In genomic region chr20:62832951-62833391, GRCh38 we compare ENCODE assay signal across 10 cellular contexts. TPM values are rescaled to one million over a fixed set of nuclear protein-coding genes. Genes with fewer than 3 reads are reported as not detected.
DNase-seq lines count a peak whose midpoint lies in the region; ATAC-seq and TF ChIP-seq lines count a peak whose summit lies in the region.
"Had no signal": no experiment of that assay in that cellular context is flagged by ENCODE, and none has a peak within 500 bp of the region (broad histone marks: within the 10 kb centered on the region; RNA-seq: fewer than 3 reads in every experiment).

No MANE protein-coding gene starts in this region.

- no peaks in the 10 kb centered on the region for H3K36me3 Mint-ChIP-seq in activated naive CD8-positive, alpha-beta T cell treated with anti-CD3 and anti-CD28 coated beads for 36 hours
- H3K36me3 Mint-ChIP-seq: stimulated activated effector memory CD8-positive, alpha-beta T cell treated with anti-CD3 and anti-CD28 coated beads, Interleukin-12 subunit alpha, Interleukin-12 subunit beta, amount 100 ng/mL, for 72 hours had no signal

- H3K27ac ChIP-seq in smooth muscle cell (ENCODE audit: low read depth), result no peak overlapping the region

- H3K36me3 ChIP-seq in smooth muscle cell (ENCODE audit: low read depth), result no peaks in the 10 kb centered on the region
- H3K36me3 ChIP-seq: prostate gland had no signal

- H3K4me2 ChIP-seq in smooth muscle cell, result no peak overlapping the region

- no peaks in the 10 kb centered on the region for H4K20me1 ChIP-seq in smooth muscle cell (ENCODE audit: low read depth)

- H3K4me1 ChIP-seq in smooth muscle cell (ENCODE audit: low read depth), result no peaks in the 10 kb centered on the region

- H3K4me3 ChIP-seq in smooth muscle cell, result no peak overlapping the region
- H3K4me3 ChIP-seq: prostate gland had no signal

- H3K9me3 Mint-ChIP-seq in activated naive CD8-positive, alpha-beta T cell treated with anti-CD3 and anti-CD28 coated beads for 36 hours, result no peaks in the 10 kb centered on the region
- H3K9me3 Mint-ChIP-seq in stimulated activated naive CD8-positive, alpha-beta T cell treated with anti-CD3 and anti-CD28 coated beads, Interleukin-15, amount 100 ng/mL, for 72 hours, result no peaks in the 10 kb centered on the region
- H3K9me3 Mint-ChIP-seq: stimulated activated effector memory CD8-positive, alpha-beta T cell treated with anti-CD3 and anti-CD28 coated beads, Interleukin-12 subunit alpha, Interleukin-12 subunit beta, amount 100 ng/mL, for 72 hours had no signal

- H3K27me3 ChIP-seq in smooth muscle cell (ENCODE audit: low read depth), result no peaks in the 10 kb centered on the region

- H3K9ac ChIP-seq in smooth muscle cell (ENCODE audit: low read depth), result no peak overlapping the region

- H3K79me2 ChIP-seq in smooth muscle cell (ENCODE audit: low read depth), result no peaks in the 10 kb centered on the region

- H2AFZ ChIP-seq in smooth muscle cell (ENCODE audit: low read depth), result no peak overlapping the region

- no peaks in the 10 kb centered on the region for H3F3A ChIP-seq in smooth muscle cell (ENCODE audit: low read depth)

- peaks cover 4% of the 10 kb centered on the region for H3K27me3 Mint-ChIP-seq in activated naive CD8-positive, alpha-beta T cell treated with anti-CD3 and anti-CD28 coated beads for 36 hours
- no peaks in the 10 kb centered on the region for H3K27me3 Mint-ChIP-seq in stimulated activated naive CD8-positive, alpha-beta T cell treated with anti-CD3 and anti-CD28 coated beads, Interleukin-15, amount 100 ng/mL, for 72 hours

- H3K4me1 Mint-ChIP-seq in activated naive CD8-positive, alpha-beta T cell treated with anti-CD3 and anti-CD28 coated beads for 36 hours, result peaks cover 8% of the 10 kb centered on the region
- peaks cover 13% of the 10 kb centered on the region for H3K4me1 Mint-ChIP-seq in stimulated activated naive CD8-positive, alpha-beta T cell treated with anti-CD3 and anti-CD28 coated beads, Interleukin-15, amount 100 ng/mL, for 72 hours
- H3K4me1 Mint-ChIP-seq: stimulated activated effector memory CD8-positive, alpha-beta T cell treated with anti-CD3 and anti-CD28 coated beads, Interleukin-12 subunit alpha, Interleukin-12 subunit beta, amount 100 ng/mL, for 72 hours had no signal

- TF ChIP-seq CTCF in omental fat pad (IDR thresholded peaks at IDR 0.05), result no peak
- no peak for TF ChIP-seq CTCF in smooth muscle cell (IDR thresholded peaks at IDR 0.05; ENCODE audit: borderline replicate concordance, insufficient read depth, poor library complexity, severe bottlenecking)

- H3K27ac Mint-ChIP-seq in activated naive CD8-positive, alpha-beta T cell treated with anti-CD3 and anti-CD28 coated beads for 36 hours, result peak overlapping the region; percentile 11
- peak overlapping the region in 1 of 2 donors; percentile 65 for H3K27ac Mint-ChIP-seq in stimulated activated naive CD8-positive, alpha-beta T cell treated with anti-CD3 and anti-CD28 coated beads, Interleukin-15, amount 100 ng/mL, for 72 hours
- H3K27ac Mint-ChIP-seq: stimulated activated effector memory CD8-positive, alpha-beta T cell treated with anti-CD3 and anti-CD28 coated beads, Interleukin-12 subunit alpha, Interleukin-12 subunit beta, amount 100 ng/mL, for 72 hours had no signal

- WGBS in smooth muscle cell (ENCODE audit: low lambda C conversion rate), result 93% methylated on average over 14 of the region's 14 CpGs

- no peak for DNase-seq in activated naive CD8-positive, alpha-beta T cell treated with anti-CD3 and anti-CD28 coated beads for 36 hours
- DNase-seq in omental fat pad (ENCODE audit: low spot score) (no peak), NCI-H1092 treated with DMSO at 0.1 percent for 48 hours (lab: John Stamatoyannopoulos, UW) (no peak), smooth muscle cell (lab: John Stamatoyannopoulos, UW; ENCODE audit: unreplicated experiment) (no peak)
- no peak for DNase-seq in activated CD4-positive, alpha-beta T cell treated with anti-CD3 and anti-CD28 coated beads for 1 hour
- no peak for DNase-seq in stimulated activated naive CD8-positive, alpha-beta T cell treated with anti-CD3 and anti-CD28 coated beads, Interleukin-15, amount 100 ng/mL, for 72 hours

- peak overlapping the region; percentile 40 for H3K4me3 Mint-ChIP-seq in activated naive CD8-positive, alpha-beta T cell treated with anti-CD3 and anti-CD28 coated beads for 36 hours
- no peak overlapping the region for H3K4me3 Mint-ChIP-seq in stimulated activated naive CD8-positive, alpha-beta T cell treated with anti-CD3 and anti-CD28 coated beads, Interleukin-15, amount 100 ng/mL, for 72 hours
- H3K4me3 Mint-ChIP-seq: stimulated activated effector memory CD8-positive, alpha-beta T cell treated with anti-CD3 and anti-CD28 coated beads, Interleukin-12 subunit alpha, Interleukin-12 subunit beta, amount 100 ng/mL, for 72 hours had no signal

- H3K9me3 ChIP-seq in smooth muscle cell (replicated peaks; ENCODE audit: low read depth), result no peaks in the 10 kb centered on the region
- H3K9me3 ChIP-seq: prostate gland had no signal

- peak; percentile 27 for ATAC-seq in GM19328 (IDR thresholded peaks at IDR 0.05; ENCODE audit: unreplicated experiment)
- ATAC-seq in HG03095 (IDR thresholded peaks at IDR 0.05; ENCODE audit: unreplicated experiment), result peak; percentile 26
- ATAC-seq in omental fat pad (ENCODE audit: low FRiP score), result peak; percentile 29
- ATAC-seq in stimulated activated naive CD8-positive, alpha-beta T cell treated with anti-CD3 and anti-CD28 coated beads, Interleukin-15, amount 100 ng/mL, for 72 hours, result no peak
- ATAC-seq: stimulated activated effector memory CD8-positive, alpha-beta T cell treated with anti-CD3 and anti-CD28 coated beads, Interleukin-12 subunit alpha, Interleukin-12 subunit beta, amount 100 ng/mL, for 72 hours had no signal

RNA-seq across cellular contexts. Expression of gene COL9A3, which starts 16.1 kb away (rescaled TPM):
- 1 to 10 TPM in 1 of 2 experiments, under 1 TPM in 1; 0.35 to 1.0 TPM for total RNA-seq in activated naive CD8-positive, alpha-beta T cell treated with anti-CD3 and anti-CD28 coated beads for 36 hours
- total RNA-seq in omental fat pad (1 to 10 TPM; 2.3 to 6.3 (median 3.6) TPM), smooth muscle cell (23.0 and 30.1 TPM in 2 replicates)
- polyA plus RNA-seq in smooth muscle cell, result 73.3 and 77.4 TPM in 2 replicates

RNA-seq across cellular contexts. Expression of gene OGFR, which starts 28.3 kb away (rescaled TPM):
- total RNA-seq in activated naive CD8-positive, alpha-beta T cell treated with anti-CD3 and anti-CD28 coated beads for 36 hours, result 10 to 100 TPM; 66.1 to 69.9 TPM
- total RNA-seq in omental fat pad (10 to 100 TPM; 34.0 to 84.2 (median 52.8) TPM), smooth muscle cell (21.5 and 24.4 TPM in 2 replicates)
- polyA plus RNA-seq in smooth muscle cell, result 53.2 and 61.4 TPM in 2 replicates

RNA-seq across cellular contexts. Expression of gene TCFL5, which starts 28.7 kb away (rescaled TPM):
- 1 to 10 TPM; 5.4 to 5.8 TPM for total RNA-seq in activated naive CD8-positive, alpha-beta T cell treated with anti-CD3 and anti-CD28 coated beads for 36 hours
- total RNA-seq in omental fat pad (1 to 10 TPM; 6.1 to 7.7 (median 6.3) TPM), smooth muscle cell (9.1 and 9.5 TPM in 2 replicates)
- polyA plus RNA-seq in smooth muscle cell, result 6.8 and 12.5 TPM in 2 replicates

RNA-seq across cellular contexts. Expression of gene MRGBP, which starts 36.7 kb away (rescaled TPM):
- 10 to 100 TPM; 19.3 to 19.8 TPM for total RNA-seq in activated naive CD8-positive, alpha-beta T cell treated with anti-CD3 and anti-CD28 coated beads for 36 hours
- total RNA-seq in omental fat pad (10 to 100 TPM in 2 of 4 donors, 1 to 10 TPM in 2; 8.0 to 10.4 (median 9.1) TPM), smooth muscle cell (15.5 and 18.2 TPM in 2 replicates)
- polyA plus RNA-seq in smooth muscle cell, result 23.1 and 27.2 TPM in 2 replicates
